In the genomic region with DNA sequence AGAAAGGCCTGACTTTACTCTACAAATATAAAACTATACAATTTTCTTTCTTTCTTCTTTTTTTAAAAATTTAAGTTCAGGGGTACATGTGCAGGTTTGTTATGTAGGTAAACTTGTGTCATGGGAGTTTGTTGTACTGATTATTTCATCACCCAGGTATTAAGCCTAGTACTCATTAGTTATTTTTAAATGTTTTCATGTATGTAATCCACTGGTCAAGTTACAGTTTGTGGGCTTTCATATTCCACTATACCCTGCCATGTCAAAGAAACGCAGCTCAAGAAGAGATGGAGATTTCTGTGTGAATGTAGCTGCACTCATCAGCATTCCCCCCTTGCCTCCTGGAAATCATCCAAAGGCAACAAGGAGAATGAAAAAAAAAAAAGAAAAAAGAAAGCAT, we compare ENCODE assay signal across 18 cellular contexts.
"Had no signal": no experiment of that assay in that cellular context is flagged by ENCODE, and none has a peak within 500 bp of the region (broad histone marks: within the 10 kb centered on the region; RNA-seq: fewer than 3 reads in every experiment).

No MANE protein-coding gene starts in this region.

- H3K9me3 ChIP-seq: esophagus squamous epithelium, neutrophil, sigmoid colon, stomach, thoracic aorta, transverse colon had no signal

- H3K27me3 Mint-ChIP-seq: naive B cell had no signal

- H3K4me3 ChIP-seq: esophagus squamous epithelium, lung, sigmoid colon, stomach, thoracic aorta, transverse colon had no signal

- H3K27me3 ChIP-seq: esophagus squamous epithelium, neutrophil, sigmoid colon, stomach, transverse colon had no signal

- H3K27ac ChIP-seq: esophagus squamous epithelium, neutrophil, sigmoid colon, stomach, thoracic aorta, transverse colon had no signal

- H3K4me3 Mint-ChIP-seq: naive B cell had no signal

- ATAC-seq: left colon, left ventricle myocardium superior had no signal

- H3K36me3 Mint-ChIP-seq: naive B cell had no signal

- FAIRE-seq: endometrium, small intestine had no signal

- DNase-seq: effector memory CD4-positive, alpha-beta T cell; esophagus squamous epithelium; foreskin fibroblast; left colon; left ventricle myocardium superior; mesenchymal stem cell; naive B cell; sigmoid colon; small intestine; stimulated activated CD4-positive, alpha-beta T cell treated with anti-CD3 and anti-CD28 coated beads, Interleukin-12 subunit alpha, Interleukin-12 subunit beta, amount 100 ng/mL, for 4 hours; stimulated activated naive CD4-positive, alpha-beta T cell; stomach; substantia nigra; transverse colon had no signal

- H3K9me3 Mint-ChIP-seq: naive B cell had no signal

- H3K36me3 ChIP-seq: esophagus squamous epithelium, neutrophil, sigmoid colon, stomach, thoracic aorta, transverse colon had no signal
